Comparison of ENCODE assay signal across 17 cellular contexts in the genomic region with DNA sequence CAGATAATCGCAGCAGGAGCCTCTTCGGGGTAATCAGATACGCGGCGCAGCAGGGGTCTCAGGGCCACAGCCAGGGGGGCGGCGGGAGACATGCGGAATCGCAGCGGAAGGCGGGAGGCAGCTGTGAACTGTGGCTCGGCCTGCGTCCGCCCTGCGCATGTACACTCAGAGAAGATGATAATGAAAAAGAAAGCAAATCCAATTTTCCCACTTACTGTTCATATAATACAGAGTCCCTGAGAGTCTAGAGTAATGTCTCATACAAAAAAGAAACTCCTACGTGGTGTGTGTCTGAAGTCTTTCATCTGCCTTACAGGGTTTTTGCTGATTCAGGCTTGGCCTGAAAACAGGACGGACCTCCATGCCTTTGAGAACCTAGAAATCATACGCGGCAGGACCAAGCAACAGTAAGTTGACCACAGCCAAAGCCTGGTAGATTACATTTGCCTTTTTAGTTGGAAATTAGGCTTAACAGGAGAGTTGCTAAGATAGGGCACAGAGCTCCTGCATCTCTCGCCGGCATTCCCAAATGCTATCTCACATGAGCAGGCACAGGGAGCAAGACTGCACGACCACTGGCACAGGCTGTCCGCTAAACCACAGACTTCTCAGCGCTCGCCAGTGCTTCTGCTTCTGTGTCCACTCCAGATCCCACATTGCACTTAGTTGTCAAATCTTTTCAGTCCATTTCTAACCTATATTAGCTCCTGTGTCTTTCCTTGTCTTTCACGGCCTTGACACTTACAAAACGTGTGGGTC.
A peak's percentile ranks its signal among the peaks of the same experiment; 100 is the strongest.
DNase-seq lines count a peak whose midpoint lies in the region; ATAC-seq and TF ChIP-seq lines count a peak whose summit lies in the region.
"Had no signal": no experiment of that assay in that cellular context is flagged by ENCODE, and none has a peak within 500 bp of the region (broad histone marks: within the 10 kb centered on the region; RNA-seq: fewer than 3 reads in every experiment).

No MANE protein-coding gene starts in this region.

- peaks cover 4% of the 10 kb centered on the region for H3K36me3 Mint-ChIP-seq in neural progenitor cell
- H3K36me3 Mint-ChIP-seq: CD14-positive monocyte had no signal

- H3K79me2 ChIP-seq in ACC112 (ENCODE audit: control insufficient read depth, insufficient read depth, low read length, unreplicated experiment), result no peaks in the 10 kb centered on the region
- no peaks in the 10 kb centered on the region for H3K79me2 ChIP-seq in neural progenitor cell (ENCODE audit: low read depth)

- H3K9me3 ChIP-seq in SJCRH30 (replicated peaks) (no peaks in the 10 kb centered on the region), cardiac muscle cell (ENCODE audit: low read depth) (no peaks in the 10 kb centered on the region), neural progenitor cell (ENCODE audit: low read depth) (no peaks in the 10 kb centered on the region)
- H3K9me3 ChIP-seq: A549, body of pancreas had no signal

- no peaks in the 10 kb centered on the region for H4K20me1 ChIP-seq in neural progenitor cell (ENCODE audit: low read depth)

- H3K9ac ChIP-seq in neural progenitor cell, result no peak overlapping the region

- TF ChIP-seq CTCF in cardiac muscle cell (IDR thresholded peaks at IDR 0.05; ENCODE audit: low read depth, low read length), result no peak
- no peak for TF ChIP-seq CTCF in neural progenitor cell (IDR thresholded peaks at IDR 0.05)
- no peak for TF ChIP-seq CTCF in GM20000 (IDR thresholded peaks at IDR 0.05; ENCODE audit: extremely low read depth, missing control alignments)

- H3K4me3 Mint-ChIP-seq in neural progenitor cell, result no peak overlapping the region
- H3K4me3 Mint-ChIP-seq: CD14-positive monocyte; stimulated activated naive CD8-positive, alpha-beta T cell treated with anti-CD3 and anti-CD28 coated beads, Interleukin-15, amount 100 ng/mL, for 72 hours had no signal

- peaks cover 11% of the 10 kb centered on the region for H3K4me1 Mint-ChIP-seq in neural progenitor cell
- H3K4me1 Mint-ChIP-seq: CD14-positive monocyte; stimulated activated naive CD8-positive, alpha-beta T cell treated with anti-CD3 and anti-CD28 coated beads, Interleukin-15, amount 100 ng/mL, for 72 hours had no signal

- H3K27me3 ChIP-seq in ACC112 (ENCODE audit: insufficient read depth, low read length) (no peaks in the 10 kb centered on the region), SJCRH30 (no peaks in the 10 kb centered on the region), cardiac muscle cell (no peaks in the 10 kb centered on the region), neural progenitor cell (no peaks in the 10 kb centered on the region)
- H3K27me3 ChIP-seq: body of pancreas had no signal

- no peak overlapping the region for H2AFZ ChIP-seq in ACC112 (ENCODE audit: low read length, unreplicated experiment)
- H2AFZ ChIP-seq in neural progenitor cell (replicated peaks), result no peak overlapping the region

- peaks cover 26% of the 10 kb centered on the region for H3K4me1 ChIP-seq in ACC112 (ENCODE audit: control insufficient read depth, insufficient read depth, low read length, unreplicated experiment)
- peaks cover 15% of the 10 kb centered on the region for H3K4me1 ChIP-seq in SJCRH30
- H3K4me1 ChIP-seq in cardiac muscle cell (ENCODE audit: low read depth), result no peaks in the 10 kb centered on the region
- H3K4me1 ChIP-seq in neural progenitor cell, result peaks cover 8% of the 10 kb centered on the region
- H3K4me1 ChIP-seq: A549, body of pancreas had no signal

- H3K27ac Mint-ChIP-seq in neural progenitor cell, result no peak overlapping the region
- H3K27ac Mint-ChIP-seq: CD14-positive monocyte; stimulated activated naive CD8-positive, alpha-beta T cell treated with anti-CD3 and anti-CD28 coated beads, Interleukin-15, amount 100 ng/mL, for 72 hours had no signal

- no peak for ATAC-seq in HG03045 (IDR thresholded peaks at IDR 0.05; ENCODE audit: unreplicated experiment)
- ATAC-seq in GM18870 (IDR thresholded peaks at IDR 0.05; ENCODE audit: unreplicated experiment), result no peak
- ATAC-seq: A549; body of pancreas; stimulated activated naive CD8-positive, alpha-beta T cell treated with anti-CD3 and anti-CD28 coated beads, Interleukin-15, amount 100 ng/mL, for 72 hours had no signal

- H3K4me3 ChIP-seq in ACC112 (ENCODE audit: low read depth, low read length) (no peak overlapping the region), SJCRH30 (peak overlapping the region; percentile 40), cardiac muscle cell (no peak overlapping the region), neural progenitor cell (no peak overlapping the region)
- H3K4me3 ChIP-seq: A549, body of pancreas had no signal

- H3K36me3 ChIP-seq in ACC112 (ENCODE audit: insufficient read depth, low read length) (peaks cover 62% of the 10 kb centered on the region), SJCRH30 (no peaks in the 10 kb centered on the region), cardiac muscle cell (no peaks in the 10 kb centered on the region), neural progenitor cell (no peaks in the 10 kb centered on the region)

- no peaks in the 10 kb centered on the region for H3K9me3 Mint-ChIP-seq in neural progenitor cell
- H3K9me3 Mint-ChIP-seq: stimulated activated naive CD8-positive, alpha-beta T cell treated with anti-CD3 and anti-CD28 coated beads, Interleukin-15, amount 100 ng/mL, for 72 hours had no signal

- DNase-seq in SJCRH30 (peak; percentile 83 to 87), cardiac muscle cell (ENCODE audit: low read depth in 1 of 2, low spot score in 1 of 2) (peak; percentile 6 to 42), neural progenitor cell (ENCODE audit: low spot score) (peak; percentile 9), HuH-7.5 (ENCODE audit: low spot score) (no peak), GM20000 (ENCODE audit: low spot score) (no peak)
- DNase-seq: activated CD4-positive, alpha-beta T cell treated with anti-CD3 and anti-CD28 coated beads for 4 hours; activated CD8-positive, alpha-beta memory T cell treated with anti-CD3 and anti-CD28 coated beads, Interleukin-2, amount 50 U/mL, for 48 hours; activated naive CD4-positive, alpha-beta T cell treated with Interleukin-2 at 50 U/mL for 16 hours; body of pancreas; effector CD8-positive, alpha-beta T cell; NCI-H1417 treated with DMSO at 0.1 percent for 48 hours; stimulated activated naive CD8-positive, alpha-beta T cell treated with anti-CD3 and anti-CD28 coated beads, Interleukin-15, amount 100 ng/mL, for 72 hours had no signal

- no peak overlapping the region for H3K4me2 ChIP-seq in neural progenitor cell
- H3K4me2 ChIP-seq: A549 had no signal

- H3F3A ChIP-seq in neural progenitor cell (ENCODE audit: low read depth), result no peaks in the 10 kb centered on the region

- no peaks in the 10 kb centered on the region for H3K27me3 Mint-ChIP-seq in neural progenitor cell (ENCODE audit: insufficient read depth, low read depth)

- H3K27ac ChIP-seq in ACC112 (ENCODE audit: low read depth, low read length), result 0 out of 2 replicates have a peak overlapping the region, but pooled peaks have one; percentile 5
- H3K27ac ChIP-seq in SJCRH30, result peak overlapping the region; percentile 77
- H3K27ac ChIP-seq in cardiac muscle cell, result no peak overlapping the region
- H3K27ac ChIP-seq in neural progenitor cell, result no peak overlapping the region
- H3K27ac ChIP-seq: A549, body of pancreas had no signal

Comparison
In these comparisons a context has a peak if more than half of its experiments do, and no peak if none do; other contexts are left out.
1. H3K27ac ChIP-seq: peak in ACC112 (single experiment) and SJCRH30 (single experiment); none in cardiac muscle cell (single experiment) and neural progenitor cell (single experiment).
2. DNase-seq: peak in SJCRH30 (2 of 2), cardiac muscle cell (2 of 2) and neural progenitor cell (single experiment); none in HuH-7.5 (single experiment) and GM20000 (single experiment).